In the genomic region with DNA sequence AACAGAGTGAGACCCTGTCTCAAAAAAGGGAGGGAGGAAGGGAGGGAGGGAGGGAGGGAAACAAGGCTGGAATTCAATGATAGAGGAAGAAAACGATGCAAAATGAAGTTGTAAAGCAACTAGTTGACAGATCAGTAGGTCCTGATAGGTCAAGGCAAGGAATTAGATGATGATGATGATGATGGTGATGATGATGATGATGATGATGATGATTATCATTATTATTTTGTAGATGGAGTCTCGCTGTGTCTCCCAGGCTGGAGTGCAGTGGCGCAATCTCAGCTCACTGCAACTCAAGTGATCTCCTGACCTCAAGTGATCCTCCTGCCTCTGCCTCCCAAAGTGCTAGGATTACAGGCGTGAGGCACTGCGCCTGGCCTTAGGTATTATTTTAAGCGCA, we compare ENCODE assay signal across 20 cellular contexts. TPM values are rescaled to one million over a fixed set of nuclear protein-coding genes. Genes with fewer than 3 reads are reported as not detected.
DNase-seq lines count a peak whose midpoint lies in the region; TF ChIP-seq lines count a peak whose summit lies in the region.
"Had no signal": no experiment of that assay in that cellular context is flagged by ENCODE, and none has a peak within 500 bp of the region (broad histone marks: within the 10 kb centered on the region; RNA-seq: fewer than 3 reads in every experiment).

No MANE protein-coding gene starts in this region.

- no peaks in the 10 kb centered on the region for H3K27me3 Mint-ChIP-seq in chondrocyte (ENCODE audit: low read depth)
- H3K27me3 Mint-ChIP-seq: CD8-positive, alpha-beta memory T cell had no signal

- no peak overlapping the region for H3K4me3 ChIP-seq in tibial nerve
- H3K4me3 ChIP-seq: BLaER1, GM12878 had no signal

- TF ChIP-seq CTCF in chondrocyte (IDR thresholded peaks at IDR 0.05) (no peak), tibial nerve (IDR thresholded peaks at IDR 0.05) (no peak)

- peaks cover 0 to 17% (median 14%) of the 10 kb centered on the region in 4 donors for H3K4me1 ChIP-seq in tibial nerve

- H3K9me3 Mint-ChIP-seq in chondrocyte (ENCODE audit: low read depth), result no peaks in the 10 kb centered on the region
- H3K9me3 Mint-ChIP-seq: CD8-positive, alpha-beta memory T cell; H9 had no signal

- DNase-seq in activated effector memory CD4-positive, alpha-beta T cell treated with anti-CD3 and anti-CD28 coated beads, Interleukin-2, amount 50 U/mL, for 16 hours, result peak; percentile 46
- no peak for DNase-seq in activated effector memory CD4-positive, alpha-beta T cell treated with Interleukin-2 at 50 U/mL for 16 hours
- DNase-seq in chondrocyte (ENCODE audit: low spot score) (peak; percentile 5), posterior vena cava (ENCODE audit: low spot score) (peak; percentile 17), HuH-7.5 (ENCODE audit: low spot score) (no peak), tibial nerve (ENCODE audit: low spot score in 2 of 2) (no peak)
- no peak for DNase-seq in activated CD8-positive, alpha-beta memory T cell treated with anti-CD3 and anti-CD28 coated beads, Interleukin-2, amount 50 U/mL, for 4 hours
- DNase-seq: 8988T; CD8-positive, alpha-beta memory T cell; COR-L47; DMS 273 treated with DMSO at 0.1 percent for 48 hours; DMS53; DND-41; EL; H9; IMR-90 had no signal

- 83 to 87% methylated on average over 6 of the region's 6 CpGs for WGBS in tibial nerve, 2 donors

- no peaks in the 10 kb centered on the region for H3K9me3 ChIP-seq in tibial nerve
- H3K9me3 ChIP-seq: BLaER1 had no signal

- no peaks in the 10 kb centered on the region for H3K27me3 ChIP-seq in tibial nerve

- no peak overlapping the region for H3K27ac Mint-ChIP-seq in chondrocyte (ENCODE audit: unreplicated experiment)
- H3K27ac Mint-ChIP-seq: H9 had no signal

- no peaks in the 10 kb centered on the region for H3K36me3 ChIP-seq in tibial nerve
- H3K36me3 ChIP-seq: BLaER1 had no signal

- peaks cover 14% of the 10 kb centered on the region for H3K4me1 Mint-ChIP-seq in chondrocyte (ENCODE audit: low read depth)

- no peak for TF ChIP-seq POLR2A in tibial nerve (IDR thresholded peaks at IDR 0.05)

- no peak overlapping the region for H3K4me3 Mint-ChIP-seq in chondrocyte (ENCODE audit: unreplicated experiment)
- H3K4me3 Mint-ChIP-seq: H9 had no signal

- intact Hi-C loops in posterior vena cava (cut with DNase I), result loop anchor here in 1 of 2 donors (5.0 kb wide), 1 partner anchor 957 kb away; no protein-coding TSS in a partner anchor

- no peak overlapping the region for H3K27ac ChIP-seq in tibial nerve
- H3K27ac ChIP-seq: BLaER1 had no signal

- TF ChIP-seq EP300 in tibial nerve (IDR thresholded peaks at IDR 0.05), result no peak

- no peaks in the 10 kb centered on the region for H3K36me3 Mint-ChIP-seq in chondrocyte (ENCODE audit: low read depth)

RNA-seq across cellular contexts. Expression of gene L3MBTL2, which starts 11.3 kb away (rescaled TPM):
- 16.6 to 27.1 TPM (median 17.7 TPM) in 3 replicates for total RNA-seq in chondrocyte
- total RNA-seq in posterior vena cava, result 10 to 100 TPM; 15.4 to 19.0 TPM
- 10 to 100 TPM; 21.2 to 27.4 (median 24.3) TPM for total RNA-seq in tibial nerve

RNA-seq across cellular contexts. Expression of gene CHADL, which starts 46.9 kb away (rescaled TPM):
- total RNA-seq in chondrocyte (0.36 to 1.3 TPM (median 0.39 TPM) in 3 replicates), posterior vena cava (1 to 10 TPM; 1.8 to 1.9 TPM), tibial nerve (10 to 100 TPM; 25.3 to 32.0 (median 27.5) TPM)
- total RNA-seq: A673, GM12878, HT-29 had no signal

Comparison
In these comparisons a context has a peak if more than half of its experiments do, and no peak if none do; other contexts are left out.
1. DNase-seq: peak in activated effector memory CD4-positive, alpha-beta T cell treated with anti-CD3 and anti-CD28 coated beads, Interleukin-2, amount 50 U/mL, for 16 hours (single experiment), chondrocyte (single experiment) and posterior vena cava (single experiment); none in activated effector memory CD4-positive, alpha-beta T cell treated with Interleukin-2 at 50 U/mL for 16 hours (single experiment), HuH-7.5 (single experiment), tibial nerve (0 of 2) and activated CD8-positive, alpha-beta memory T cell treated with anti-CD3 and anti-CD28 coated beads, Interleukin-2, amount 50 U/mL, for 4 hours (single experiment).
2. RNA of gene CHADL, which starts 46.9 kb away (total RNA-seq): 25.3 to 32.0 TPM in tibial nerve; 1.8 to 1.9 TPM in posterior vena cava and 0.36 to 1.3 TPM in chondrocyte; every median in the first group is over 4 times any median in the second.